ENCODE assay signal across 34 cellular contexts in genomic region chr20:58454460-58454859, GRCh38.
"Had no signal": no experiment of that assay in that cellular context is flagged by ENCODE, and none has a peak within 500 bp of the region (broad histone marks: within the 10 kb centered on the region; RNA-seq: fewer than 3 reads in every experiment).

No MANE protein-coding gene starts in this region.

- DNase-seq: activated CD4-positive, alpha-beta memory T cell treated with anti-CD3 and anti-CD28 coated beads for 36 hours; activated CD4-positive, alpha-beta T cell treated with anti-CD3 and anti-CD28 coated beads for 4 hours; activated CD4-positive, alpha-beta T cell treated with anti-CD3 and anti-CD28 coated beads, Interleukin-2, amount 10 ng/mL, durations not matched to agents 24 days and 14 days; activated CD4-positive, alpha-beta T cell treated with anti-CD3 and anti-CD28 coated beads, Interleukin-2, amount 50 U/mL, for 1 hour; activated CD4-positive, alpha-beta T cell treated with anti-CD3 and anti-CD28 coated beads, Interleukin-2, amount 50 U/mL, for 4 hours; activated CD4-positive, CD25-positive, alpha-beta regulatory T cell treated with anti-CD3 and anti-CD28 coated beads, Interleukin-2, amount 50 U/mL, for 72 hours; activated CD8-positive, alpha-beta memory T cell treated with anti-CD3 and anti-CD28 coated beads, Interleukin-2, amount 50 U/mL, for 4 hours; activated CD8-positive, alpha-beta T cell treated with anti-CD3 and anti-CD28 coated beads for 36 hours; activated effector memory CD4-positive, alpha-beta T cell treated with anti-CD3 and anti-CD28 coated beads, Interleukin-2, amount 50 U/mL, for 16 hours; activated gamma-delta T cell treated with Interleukin-2 at 50 U/mL for 16 hours; activated naive CD4-positive, alpha-beta T cell; activated naive CD4-positive, alpha-beta T cell treated with anti-CD3 and anti-CD28 coated beads for 36 hours; activated naive CD4-positive, alpha-beta T cell treated with anti-CD3 and anti-CD28 coated beads, Interleukin-2, amount 50 U/mL, for 16 hours; activated naive CD8-positive, alpha-beta T cell treated with anti-CD3 and anti-CD28 coated beads for 36 hours; activated T-cell treated with anti-CD3 and anti-CD28 coated beads for 4 hours; activated T-cell treated with anti-CD3 and anti-CD28 coated beads, Interleukin-2, amount 50 U/mL, for 1 hour; activated T-cell treated with anti-CD3 and anti-CD28 coated beads, Interleukin-2, amount 50 U/mL, for 4 hours; adrenal gland; amniotic stem cell; aorta; body of pancreas; brain microvascular endothelial cell; central memory CD4-positive, alpha-beta T cell; SW 1271; T-helper 1 cell; T-helper 2 cell; T-helper 9 cell had no signal

- H3K9me3 Mint-ChIP-seq: activated CD4-positive, alpha-beta T cell treated with anti-CD3 and anti-CD28 coated beads, Interleukin-2, amount 10 ng/mL, durations not matched to agents 24 days and 14 days; activated T-helper 1 cell treated with anti-CD3 and anti-CD28 coated beads, Interleukin-12 subunit alpha, Interleukin-12 subunit beta, Interleukin-2, Interleukin-4 antibody, amounts not matched to agents 30 ng/mL and 10 ng/mL and 1 ng/mL, durations not matched to agents 14 hours and 24 hours and 36 hours; activated T-helper 17 cell treated with anti-CD3 and anti-CD28 coated beads, Interleukin-2, amount 50 U/mL, for 72 hours; T-helper 1 cell treated with Interleukin-12 subunit alpha and Interleukin-12 subunit beta and Interleukin-4 antibody, amounts not matched to agents 30 μg/mL and 1 μg/mL, for 36 hours had no signal

- H3K4me3 Mint-ChIP-seq: activated CD4-positive, alpha-beta memory T cell treated with anti-CD3 and anti-CD28 coated beads for 36 hours; activated CD4-positive, alpha-beta T cell treated with anti-CD3 and anti-CD28 coated beads, Interleukin-2, amount 10 ng/mL, durations not matched to agents 24 days and 14 days; activated CD8-positive, alpha-beta T cell treated with anti-CD3 and anti-CD28 coated beads for 36 hours; activated naive CD4-positive, alpha-beta T cell treated with anti-CD3 and anti-CD28 coated beads for 36 hours; activated naive CD8-positive, alpha-beta T cell treated with anti-CD3 and anti-CD28 coated beads for 36 hours; activated T-cell treated with anti-CD3 and anti-CD28 coated beads, Interleukin-2, amount 50 U/mL, for 4 hours; activated T-helper 1 cell treated with anti-CD3 and anti-CD28 coated beads, Interleukin-12 subunit alpha, Interleukin-12 subunit beta, Interleukin-2, Interleukin-4 antibody, amounts not matched to agents 30 ng/mL and 10 ng/mL and 1 ng/mL, durations not matched to agents 14 hours and 24 hours and 36 hours; activated T-helper 17 cell treated with anti-CD3 and anti-CD28 coated beads, Interleukin-2, amount 50 U/mL, for 72 hours; T-helper 1 cell treated with Interleukin-12 subunit alpha and Interleukin-12 subunit beta and Interleukin-4 antibody, amounts not matched to agents 30 μg/mL and 1 μg/mL, for 36 hours; T-helper 2 cell treated with Interferon-gamma antibody and Interleukin-4, amounts not matched to agents 5 μg/mL and 100 μg/mL, for 36 hours had no signal

- H3K36me3 ChIP-seq: adrenal gland, brain microvascular endothelial cell, breast epithelium had no signal

- H3K27me3 Mint-ChIP-seq: activated CD4-positive, alpha-beta memory T cell treated with anti-CD3 and anti-CD28 coated beads for 36 hours; activated CD4-positive, alpha-beta T cell treated with anti-CD3 and anti-CD28 coated beads, Interleukin-2, amount 10 ng/mL, durations not matched to agents 24 days and 14 days; activated CD8-positive, alpha-beta T cell treated with anti-CD3 and anti-CD28 coated beads for 36 hours; activated naive CD8-positive, alpha-beta T cell treated with anti-CD3 and anti-CD28 coated beads for 36 hours; activated T-helper 17 cell treated with anti-CD3 and anti-CD28 coated beads, Interleukin-2, amount 50 U/mL, for 72 hours had no signal

- H3K4me1 ChIP-seq: adrenal gland, body of pancreas, breast epithelium had no signal

- ATAC-seq: activated CD8-positive, alpha-beta T cell treated with anti-CD3 and anti-CD28 coated beads for 36 hours; activated naive CD4-positive, alpha-beta T cell treated with anti-CD3 and anti-CD28 coated beads, Interleukin-2, amount 50 U/mL, for 72 hours; activated T-cell treated with anti-CD3 and anti-CD28 coated beads, Interleukin-2, amount 50 U/mL, for 4 hours; activated T-helper 17 cell treated with anti-CD3 and anti-CD28 coated beads, Interleukin-2, amount 50 U/mL, for 72 hours; body of pancreas had no signal

- H3K27me3 ChIP-seq: adrenal gland, body of pancreas, brain microvascular endothelial cell, breast epithelium had no signal

- H3K9me3 ChIP-seq: adrenal gland, body of pancreas, breast epithelium had no signal

- H3K27ac ChIP-seq: adrenal gland, body of pancreas, brain microvascular endothelial cell, breast epithelium, VCaP had no signal

- H3K4me1 Mint-ChIP-seq: activated CD4-positive, alpha-beta T cell treated with anti-CD3 and anti-CD28 coated beads, Interleukin-2, amount 10 ng/mL, durations not matched to agents 24 days and 14 days; activated T-helper 17 cell treated with anti-CD3 and anti-CD28 coated beads, Interleukin-2, amount 50 U/mL, for 72 hours had no signal

- H3K27ac Mint-ChIP-seq: activated CD4-positive, alpha-beta memory T cell treated with anti-CD3 and anti-CD28 coated beads for 36 hours; activated CD4-positive, alpha-beta T cell treated with anti-CD3 and anti-CD28 coated beads, Interleukin-2, amount 10 ng/mL, durations not matched to agents 24 days and 14 days; activated CD8-positive, alpha-beta T cell treated with anti-CD3 and anti-CD28 coated beads for 36 hours; activated naive CD4-positive, alpha-beta T cell treated with anti-CD3 and anti-CD28 coated beads for 36 hours; activated naive CD4-positive, alpha-beta T cell treated with anti-CD3 and anti-CD28 coated beads, Interleukin-2, amount 50 U/mL, for 72 hours; activated naive CD8-positive, alpha-beta T cell treated with anti-CD3 and anti-CD28 coated beads for 36 hours; activated T-helper 1 cell treated with anti-CD3 and anti-CD28 coated beads, Interleukin-12 subunit alpha, Interleukin-12 subunit beta, Interleukin-2, Interleukin-4 antibody, amounts not matched to agents 30 ng/mL and 10 ng/mL and 1 ng/mL, durations not matched to agents 14 hours and 24 hours and 36 hours; activated T-helper 17 cell treated with anti-CD3 and anti-CD28 coated beads, Interleukin-2, amount 50 U/mL, for 72 hours; T-helper 1 cell treated with Interleukin-12 subunit alpha and Interleukin-12 subunit beta and Interleukin-4 antibody, amounts not matched to agents 30 μg/mL and 1 μg/mL, for 36 hours; T-helper 2 cell treated with Interferon-gamma antibody and Interleukin-4, amounts not matched to agents 5 μg/mL and 100 μg/mL, for 36 hours had no signal

- H3K4me3 ChIP-seq: adrenal gland, body of pancreas, breast epithelium had no signal
